23 cellular contexts compared by ENCODE assay signal in the genomic region with DNA sequence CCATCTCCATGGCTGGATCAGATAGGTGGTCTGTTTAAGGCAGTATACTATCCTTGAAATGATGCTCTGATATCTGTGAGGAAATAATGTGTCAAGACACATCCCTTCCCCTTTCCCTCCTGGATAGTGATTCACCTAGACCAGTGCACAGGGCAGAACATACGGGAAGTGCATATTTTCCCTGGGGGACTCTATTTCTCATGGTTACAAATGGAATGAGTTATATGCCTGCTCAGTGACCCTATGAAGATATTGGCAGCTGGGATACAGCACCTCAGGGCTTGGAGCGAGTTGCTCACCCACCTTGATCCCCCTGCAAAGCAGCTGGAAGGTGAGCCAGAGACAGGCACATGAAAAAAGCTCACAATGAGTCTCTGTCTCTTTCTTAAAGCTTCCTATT.
DNase-seq lines count a peak whose midpoint lies in the region; ATAC-seq and TF ChIP-seq lines count a peak whose summit lies in the region.
"Had no signal": no experiment of that assay in that cellular context is flagged by ENCODE, and none has a peak within 500 bp of the region (broad histone marks: within the 10 kb centered on the region; RNA-seq: fewer than 3 reads in every experiment).

No MANE protein-coding gene starts in this region.

- H2AFZ ChIP-seq in mammary epithelial cell (ENCODE audit: low read depth, low read length): peak overlapping the region; percentile 40
- H2AFZ ChIP-seq: PC-9 had no signal

- in situ Hi-C loops in mammary epithelial cell (cut with MboI; ENCODE audit: low sequenced_read_pairs in 2 of 2): no loop called here

- H3K9me3 ChIP-seq in mammary epithelial cell (replicated peaks; ENCODE audit: insufficient read depth, low read length): no peaks in the 10 kb centered on the region
- H3K9me3 ChIP-seq: gastrocnemius medialis, uterus had no signal

- no peaks in the 10 kb centered on the region for H4K20me1 ChIP-seq in mammary epithelial cell (ENCODE audit: insufficient read depth, low read length)

- H3K36me3 ChIP-seq in mammary epithelial cell (ENCODE audit: insufficient read depth, low read length): no peaks in the 10 kb centered on the region
- H3K36me3 ChIP-seq: gastrocnemius medialis, uterus had no signal

- no TSS peak for BruUV-seq in mammary epithelial cell (replicated peaks; lab: Mats Ljungman, UMichigan)

- WGBS in mammary epithelial cell (ENCODE audit: low coverage, missing lambda C conversion rate): 3% methylated on average over 2 of the region's 2 CpGs

- H3K4me1 Mint-ChIP-seq in mesothelial cell of epicardium: peaks cover 54% of the 10 kb centered on the region
- H3K4me1 Mint-ChIP-seq: activated naive CD8-positive, alpha-beta T cell treated with anti-CD3 and anti-CD28 coated beads for 36 hours; activated T-helper 17 cell treated with anti-CD3 and anti-CD28 coated beads, Interleukin-2, amount 50 U/mL, for 72 hours had no signal

- no peaks in the 10 kb centered on the region for H3K27me3 Mint-ChIP-seq in mesothelial cell of epicardium (ENCODE audit: low read depth)
- H3K27me3 Mint-ChIP-seq: activated T-helper 17 cell treated with anti-CD3 and anti-CD28 coated beads, Interleukin-2, amount 50 U/mL, for 72 hours had no signal

- no peaks in the 10 kb centered on the region for H3K27me3 ChIP-seq in mammary epithelial cell (ENCODE audit: insufficient read depth, low read length)
- H3K27me3 ChIP-seq: gastrocnemius medialis, uterus had no signal

- H3K79me2 ChIP-seq in mammary epithelial cell (ENCODE audit: insufficient read depth, low read length): no peaks in the 10 kb centered on the region

- H3K4me3 Mint-ChIP-seq in mesothelial cell of epicardium: no peak overlapping the region
- H3K4me3 Mint-ChIP-seq: activated naive CD8-positive, alpha-beta T cell treated with anti-CD3 and anti-CD28 coated beads for 36 hours; activated T-helper 17 cell treated with anti-CD3 and anti-CD28 coated beads, Interleukin-2, amount 50 U/mL, for 72 hours; brain; HFFc6 had no signal

- H3K9ac ChIP-seq in mammary epithelial cell (ENCODE audit: insufficient read depth, low read length): no peak overlapping the region
- H3K9ac ChIP-seq: KMS-11 had no signal

- DNase-seq in M059J (ENCODE audit: low read depth) (peak; percentile 61), mammary epithelial cell (peak; percentile 59), mesothelial cell of epicardium (ENCODE audit: low spot score in 2 of 2, unreplicated experiment in 2 of 2) (no peak), ureter (ENCODE audit: low spot score) (no peak), NCI-H524 (lab: John Stamatoyannopoulos, UW) (no peak), DMS 273 (lab: John Stamatoyannopoulos, UW; ENCODE audit: unreplicated experiment) (no peak)
- DNase-seq: ACHN; activated CD4-positive, CD25-positive, alpha-beta regulatory T cell treated with anti-CD3 and anti-CD28 coated beads, Interleukin-2, amount 50 U/mL, for 72 hours; activated naive CD8-positive, alpha-beta T cell treated with anti-CD3 and anti-CD28 coated beads for 36 hours; C1 segment of cervical spinal cord; gastrocnemius medialis; HFFc6; left cardiac atrium; NCI-H2107; PC-9; T1000; uterus had no signal

- dilution Hi-C loops in mammary epithelial cell (cut with HindIII; ENCODE audit: low sequenced_read_pairs): no loop called here

- CTCF ChIA-PET in mammary epithelial cell (lab: Charles Lee; ENCODE audit: low non-redundant PET): interaction anchor here (0.5 to 0.6 kb wide), 2 partner anchors 21 to 145 kb away, joined by 5 to 9 read pairs; no protein-coding TSS in a partner anchor

- H3K4me3 ChIP-seq in mammary epithelial cell (replicated peaks in 1 of 3; ENCODE audit: insufficient read depth in 1 of 3, low read depth in 2 of 3, low read length in 3 of 3): no peak overlapping the region
- H3K4me3 ChIP-seq: gastrocnemius medialis, PC-9, SK-N-MC, uterus had no signal

- H3K4me2 ChIP-seq in mammary epithelial cell (ENCODE audit: insufficient read depth, low read depth, low read length): peak overlapping the region; percentile 51
- H3K4me2 ChIP-seq: KMS-11, PC-9 had no signal

- no peak for TF ChIP-seq CTCF in C4-2B (conservative IDR thresholded peaks at IDR 0.05)
- TF ChIP-seq CTCF in mammary epithelial cell (conservative IDR thresholded peaks at IDR 0.05 in 1 of 2, IDR thresholded peaks at IDR 0.05 in 1 of 2; ENCODE audit: extremely low read depth in 1 of 2, insufficient read depth in 1 of 2, low read depth in 1 of 2, low read length in 2 of 2): no peak
- no peak for TF ChIP-seq CTCF in mesothelial cell of epicardium (IDR thresholded peaks at IDR 0.05; ENCODE audit: unreplicated experiment)

- H3K36me3 Mint-ChIP-seq in mesothelial cell of epicardium: peaks cover 3% of the 10 kb centered on the region
- H3K36me3 Mint-ChIP-seq: activated naive CD8-positive, alpha-beta T cell treated with anti-CD3 and anti-CD28 coated beads for 36 hours had no signal

- H3K4me1 ChIP-seq in mammary epithelial cell (ENCODE audit: insufficient read depth, low read length): peaks cover 24% of the 10 kb centered on the region
- H3K4me1 ChIP-seq: uterus had no signal

- peaks cover 9% of the 10 kb centered on the region for H3K9me3 Mint-ChIP-seq in mesothelial cell of epicardium
- H3K9me3 Mint-ChIP-seq: activated naive CD8-positive, alpha-beta T cell treated with anti-CD3 and anti-CD28 coated beads for 36 hours had no signal

- ATAC-seq in HG03108 (IDR thresholded peaks at IDR 0.05; ENCODE audit: unreplicated experiment): no peak
- ATAC-seq: activated T-helper 17 cell treated with anti-CD3 and anti-CD28 coated beads, Interleukin-2, amount 50 U/mL, for 72 hours; gastrocnemius medialis had no signal

- intact Hi-C loops in mammary epithelial cell (cut with micrococcal nuclease): no loop called here

- peak overlapping the region; percentile 98 for H3K27ac Mint-ChIP-seq in mesothelial cell of epicardium
- H3K27ac Mint-ChIP-seq: activated naive CD8-positive, alpha-beta T cell treated with anti-CD3 and anti-CD28 coated beads for 36 hours; activated T-helper 17 cell treated with anti-CD3 and anti-CD28 coated beads, Interleukin-2, amount 50 U/mL, for 72 hours; HFFc6 had no signal

- peak overlapping the region; percentile 77 for H3K27ac ChIP-seq in C4-2B
- H3K27ac ChIP-seq in mammary epithelial cell (ENCODE audit: insufficient read depth, low read depth, low read length): no peak overlapping the region
- H3K27ac ChIP-seq: gastrocnemius medialis, KMS-11, PC-9, SK-N-MC, uterus had no signal

Comparison
In these comparisons a context has a peak if more than half of its experiments do, and no peak if none do; other contexts are left out.
1. DNase-seq: peak in M059J (single experiment) and mammary epithelial cell (single experiment); none in mesothelial cell of epicardium (0 of 2), ureter (single experiment), NCI-H524 (0 of 2) and DMS 273 (single experiment).